Comparison of ENCODE assay signal across 8 cellular contexts in genomic region chr13:98447881-98448641, GRCh38.
DNase-seq lines count a peak whose midpoint lies in the region; ATAC-seq, FAIRE-seq and TF ChIP-seq lines count a peak whose summit lies in the region.

No MANE protein-coding gene starts in this region.

- DNase-seq in C1 segment of cervical spinal cord (lab: John Stamatoyannopoulos, UW) (peak in 12 of 14 donors; percentile 17 to 71 (median 47)), HFF-Myc (ENCODE audit: extremely low read depth, low read depth) (no peak), heart right ventricle (peak; percentile 51 to 60), suprapubic skin (ENCODE audit: low spot score in 2 of 2) (no peak), DMS153 (lab: John Stamatoyannopoulos, UW) (no peak), RCC 7860 (ENCODE audit: low spot score) (no peak)
- peak; percentile 51 to 56 for DNase-seq in activated CD4-positive, alpha-beta T cell treated with anti-CD3 and anti-CD28 coated beads, Interleukin-2, amount 50 U/mL, for 48 hours

- no peak for TF ChIP-seq EP300 in suprapubic skin (IDR thresholded peaks at IDR 0.05)

- H3K27ac ChIP-seq in heart right ventricle (no peak overlapping the region), suprapubic skin (no peak overlapping the region)

- peak; percentile 68 for TF ChIP-seq CTCF in HFF-Myc (IDR thresholded peaks at IDR 0.05; ENCODE audit: low read depth, low read length, missing control alignments)
- peak in 8 of 9 donors; percentile 7 to 68 (median 62) for TF ChIP-seq CTCF in heart right ventricle (IDR thresholded peaks at IDR 0.05)
- TF ChIP-seq CTCF in suprapubic skin (IDR thresholded peaks at IDR 0.05): peak; percentile 30 to 41

- H3K36me3 ChIP-seq in heart right ventricle (peaks cover 0 to 63% (median 15%) of the 10 kb centered on the region in 9 donors), suprapubic skin (peaks cover 41% of the 10 kb centered on the region)

- FAIRE-seq in RCC 7860 (lab: Jason Lieb, UNC): no peak

- peaks cover 6 to 55% (median 41%) of the 10 kb centered on the region in 9 donors for H3K4me1 ChIP-seq in heart right ventricle
- peaks cover 35% of the 10 kb centered on the region for H3K4me1 ChIP-seq in suprapubic skin

- TF ChIP-seq POLR2A in suprapubic skin (IDR thresholded peaks at IDR 0.05): no peak

- H3K27me3 ChIP-seq in heart right ventricle (no peaks in the 10 kb centered on the region), suprapubic skin (no peaks in the 10 kb centered on the region)

- ATAC-seq in heart right ventricle (no peak), GM18502 (IDR thresholded peaks at IDR 0.05; ENCODE audit: poor library complexity, unreplicated experiment) (no peak)

- intact Hi-C loops in heart right ventricle (cut with DNase I): loop anchor here in 8 of 10 donors (2.0 to 10.0 kb wide), 7 partner anchors 127 to 593 kb away; partner anchors contain the start of gene STK24 (in 4 of the 8)

- H3K9me3 ChIP-seq in heart right ventricle (no peaks in the 10 kb centered on the region), suprapubic skin (no peaks in the 10 kb centered on the region)

- WGBS in heart right ventricle, 2 donors: 61 to 63% methylated on average over 28 of the region's 28 CpGs
- 75% methylated on average over 28 of the region's 28 CpGs for WGBS in suprapubic skin

- H3K4me3 ChIP-seq in HFF-Myc (replicated peaks; ENCODE audit: low read depth, low read length) (no peak overlapping the region), heart right ventricle (no peak overlapping the region), suprapubic skin (no peak overlapping the region)

Comparison
In these comparisons a context has a peak if more than half of its experiments do, and no peak if none do; other contexts are left out.
1. DNase-seq: peak in C1 segment of cervical spinal cord (12 of 14), activated CD4-positive, alpha-beta T cell treated with anti-CD3 and anti-CD28 coated beads, Interleukin-2, amount 50 U/mL, for 48 hours (2 of 2) and heart right ventricle (2 of 2); none in HFF-Myc (single experiment), suprapubic skin (0 of 2), DMS153 (single experiment) and RCC 7860 (single experiment).
2. Peak in every context shown above with its lines, with median percentiles within 50 percentile points of each other: CTCF ChIP-seq.